Comparison of ENCODE assay signal across 18 cellular contexts in genomic region chr4:62914758-62915157, GRCh38.
"Had no signal": no experiment of that assay in that cellular context is flagged by ENCODE, and none has a peak within 500 bp of the region (broad histone marks: within the 10 kb centered on the region; RNA-seq: fewer than 3 reads in every experiment).

No MANE protein-coding gene starts in this region.

- H3K4me3 Mint-ChIP-seq: activated naive CD8-positive, alpha-beta T cell treated with anti-CD3 and anti-CD28 coated beads for 36 hours; activated T-cell treated with anti-CD3 and anti-CD28 coated beads, Interleukin-2, amount 50 U/mL, for 24 hours; activated T-helper 17 cell treated with anti-CD3 and anti-CD28 coated beads, Interleukin-2, amount 50 U/mL, for 72 hours; memory B cell; natural killer cell treated with Interleukin-12 subunit alpha and Interleukin-12 subunit beta and Interleukin-15 and Interleukin-18, amount 100 ng/mL, for 72 hours; stimulated activated effector memory CD8-positive, alpha-beta T cell treated with anti-CD3 and anti-CD28 coated beads, Interleukin-12 subunit alpha, Interleukin-12 subunit beta, amount 100 ng/mL, for 72 hours; stimulated activated naive CD8-positive, alpha-beta T cell treated with anti-CD3 and anti-CD28 coated beads, Interleukin-15, amount 100 ng/mL, for 72 hours; WTC11 had no signal

- H3K27me3 ChIP-seq: esophagus muscularis mucosa, gastrocnemius medialis, neutrophil, tibial artery had no signal

- H3K36me3 Mint-ChIP-seq: activated naive CD8-positive, alpha-beta T cell treated with anti-CD3 and anti-CD28 coated beads for 36 hours; memory B cell; stimulated activated effector memory CD8-positive, alpha-beta T cell treated with anti-CD3 and anti-CD28 coated beads, Interleukin-12 subunit alpha, Interleukin-12 subunit beta, amount 100 ng/mL, for 72 hours; WTC11 had no signal

- H3K27ac Mint-ChIP-seq: activated naive CD8-positive, alpha-beta T cell treated with anti-CD3 and anti-CD28 coated beads for 36 hours; activated T-cell treated with anti-CD3 and anti-CD28 coated beads, Interleukin-2, amount 50 U/mL, for 24 hours; activated T-helper 17 cell treated with anti-CD3 and anti-CD28 coated beads, Interleukin-2, amount 50 U/mL, for 72 hours; memory B cell; natural killer cell treated with Interleukin-12 subunit alpha and Interleukin-12 subunit beta and Interleukin-15 and Interleukin-18, amount 100 ng/mL, for 72 hours; stimulated activated effector memory CD8-positive, alpha-beta T cell treated with anti-CD3 and anti-CD28 coated beads, Interleukin-12 subunit alpha, Interleukin-12 subunit beta, amount 100 ng/mL, for 72 hours; stimulated activated naive CD8-positive, alpha-beta T cell treated with anti-CD3 and anti-CD28 coated beads, Interleukin-15, amount 100 ng/mL, for 72 hours; WTC11 had no signal

- H3K36me3 ChIP-seq: esophagus muscularis mucosa, gastrocnemius medialis, neutrophil, tibial artery had no signal

- H3K27me3 Mint-ChIP-seq: activated naive CD8-positive, alpha-beta T cell treated with anti-CD3 and anti-CD28 coated beads for 36 hours; activated T-cell treated with anti-CD3 and anti-CD28 coated beads, Interleukin-2, amount 50 U/mL, for 24 hours; activated T-helper 17 cell treated with anti-CD3 and anti-CD28 coated beads, Interleukin-2, amount 50 U/mL, for 72 hours; memory B cell; natural killer cell treated with Interleukin-12 subunit alpha and Interleukin-12 subunit beta and Interleukin-15 and Interleukin-18, amount 100 ng/mL, for 72 hours; stimulated activated naive CD8-positive, alpha-beta T cell treated with anti-CD3 and anti-CD28 coated beads, Interleukin-15, amount 100 ng/mL, for 72 hours had no signal

- DNase-seq: activated naive CD8-positive, alpha-beta T cell treated with anti-CD3 and anti-CD28 coated beads for 36 hours; activated T-cell treated with anti-CD3 and anti-CD28 coated beads, Interleukin-2, amount 50 U/mL, for 24 hours; central memory CD4-positive, alpha-beta T cell; gastrocnemius medialis; head of caudate nucleus; left colon; small intestine; stimulated activated CD4-positive, alpha-beta T cell treated with anti-CD3 and anti-CD28 coated beads, Interleukin-2, amount 100 ng/mL, for 24 hours; stimulated activated naive CD8-positive, alpha-beta T cell treated with anti-CD3 and anti-CD28 coated beads, Interleukin-15, amount 100 ng/mL, for 72 hours; tibial artery had no signal

- H3K4me3 ChIP-seq: esophagus muscularis mucosa, gastrocnemius medialis, tibial artery had no signal

- H3K27ac ChIP-seq: esophagus muscularis mucosa, gastrocnemius medialis, neutrophil, tibial artery had no signal

- ATAC-seq: activated T-helper 17 cell treated with anti-CD3 and anti-CD28 coated beads, Interleukin-2, amount 50 U/mL, for 72 hours; gastrocnemius medialis; left colon; natural killer cell treated with Interleukin-12 subunit alpha and Interleukin-12 subunit beta and Interleukin-15 and Interleukin-18, amount 100 ng/mL, for 72 hours; sciatic nerve; stimulated activated effector memory CD8-positive, alpha-beta T cell treated with anti-CD3 and anti-CD28 coated beads, Interleukin-12 subunit alpha, Interleukin-12 subunit beta, amount 100 ng/mL, for 72 hours; stimulated activated naive CD8-positive, alpha-beta T cell treated with anti-CD3 and anti-CD28 coated beads, Interleukin-15, amount 100 ng/mL, for 72 hours; WTC11 had no signal

- H3K9me3 ChIP-seq: esophagus muscularis mucosa, gastrocnemius medialis, neutrophil, tibial artery had no signal

- H3K4me1 Mint-ChIP-seq: activated naive CD8-positive, alpha-beta T cell treated with anti-CD3 and anti-CD28 coated beads for 36 hours; activated T-helper 17 cell treated with anti-CD3 and anti-CD28 coated beads, Interleukin-2, amount 50 U/mL, for 72 hours; memory B cell; stimulated activated effector memory CD8-positive, alpha-beta T cell treated with anti-CD3 and anti-CD28 coated beads, Interleukin-12 subunit alpha, Interleukin-12 subunit beta, amount 100 ng/mL, for 72 hours; stimulated activated naive CD8-positive, alpha-beta T cell treated with anti-CD3 and anti-CD28 coated beads, Interleukin-15, amount 100 ng/mL, for 72 hours; WTC11 had no signal

- H3K9me3 Mint-ChIP-seq: WTC11 had no signal
